Comparison of ENCODE assay signal across 20 cellular contexts in the genomic region with DNA sequence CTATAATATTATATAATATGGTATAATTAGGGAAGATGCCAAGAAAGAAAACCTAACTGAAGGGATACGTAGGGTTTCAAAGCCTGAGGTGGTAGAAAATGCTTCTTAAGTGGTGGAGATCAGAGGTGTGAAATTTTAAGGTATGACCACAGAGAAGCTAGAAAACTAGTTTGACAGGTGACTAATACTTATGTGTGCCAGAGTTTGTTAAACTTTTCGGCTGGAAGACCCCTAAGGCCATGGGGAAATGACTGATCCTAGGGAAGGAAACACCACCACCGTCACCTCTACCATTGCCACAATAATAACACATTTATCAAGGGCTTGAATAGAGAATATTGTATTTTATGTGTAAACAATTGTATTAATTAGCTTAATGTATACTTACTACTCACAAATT.
"Had no signal": no experiment of that assay in that cellular context is flagged by ENCODE, and none has a peak within 500 bp of the region (broad histone marks: within the 10 kb centered on the region; RNA-seq: fewer than 3 reads in every experiment).

No MANE protein-coding gene starts in this region.

- H3K9me3 ChIP-seq: esophagus muscularis mucosa, gastrocnemius medialis, lower lobe of right lung had no signal

- H3K27ac ChIP-seq: coronary artery, esophagus muscularis mucosa, gastrocnemius medialis, heart right ventricle, left lung, lower lobe of right lung had no signal

- H3K27me3 ChIP-seq: esophagus muscularis mucosa, gastrocnemius medialis, heart right ventricle, left lung had no signal

- H3K36me3 ChIP-seq: esophagus muscularis mucosa, gastrocnemius medialis, heart right ventricle, left lung, lower lobe of right lung had no signal

- ATAC-seq: effector memory CD8-positive, alpha-beta T cell; gastrocnemius medialis; heart right ventricle; left cardiac atrium; left lung; left ventricle myocardium superior; lower lobe of right lung; naive thymus-derived CD4-positive, alpha-beta T cell; natural killer cell had no signal

- H3K4me3 ChIP-seq: coronary artery, esophagus muscularis mucosa, gastrocnemius medialis, heart right ventricle, left lung, lower lobe of right lung had no signal

- DNase-seq: dermis blood vessel endothelial cell; effector CD8-positive, alpha-beta T cell; effector memory CD8-positive, alpha-beta T cell; endodermal cell; foreskin melanocyte; gastrocnemius medialis; glutamatergic neuron; head of caudate nucleus; heart right ventricle; hippocampal formation; left cardiac atrium; left lung; left ventricle myocardium superior; lower lobe of right lung; mesenchymal stem cell; midbrain; naive thymus-derived CD4-positive, alpha-beta T cell; natural killer cell had no signal

- H3K4me1 ChIP-seq: esophagus muscularis mucosa, gastrocnemius medialis, heart right ventricle, left lung, lower lobe of right lung had no signal
